Comparison of ENCODE assay signal across 11 cellular contexts in the genomic region with DNA sequence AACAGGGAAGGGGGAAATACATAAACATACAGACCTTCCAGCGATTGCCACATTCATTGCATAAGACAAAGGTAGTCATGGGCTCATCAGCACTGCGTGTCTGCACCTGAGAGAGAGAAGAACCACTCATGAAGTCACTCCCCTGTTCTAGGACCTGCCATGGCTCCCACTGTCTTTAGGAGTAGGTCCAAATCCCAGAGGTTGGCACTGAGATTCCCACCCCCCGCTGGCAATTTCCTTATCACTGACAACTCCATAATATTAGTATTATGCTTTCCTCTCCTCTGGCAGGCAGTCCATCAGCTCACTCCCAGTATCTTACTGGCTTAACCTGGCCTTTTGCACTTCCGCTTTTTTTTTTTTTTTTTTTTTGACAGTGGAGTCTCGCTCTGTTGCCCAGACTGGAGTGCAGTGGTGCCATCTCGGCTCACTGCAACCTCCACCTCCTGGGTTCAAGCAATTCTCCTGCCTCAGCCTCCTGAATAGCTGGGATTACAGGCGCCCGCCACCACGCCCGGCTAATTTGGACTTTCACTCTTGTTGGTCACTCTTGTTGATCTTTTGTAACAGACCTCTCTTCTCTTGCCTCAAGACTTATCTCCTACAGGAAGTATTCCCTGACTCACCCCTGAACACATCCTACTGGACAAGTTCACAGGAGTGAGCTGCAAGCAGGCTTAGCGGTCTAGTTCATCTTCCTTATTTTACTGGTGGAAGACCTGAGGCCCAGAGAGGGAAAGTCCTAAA. TPM values are rescaled to one million over a fixed set of nuclear protein-coding genes. Genes with fewer than 3 reads are reported as not detected.
DNase-seq lines count a peak whose midpoint lies in the region; ATAC-seq and TF ChIP-seq lines count a peak whose summit lies in the region.
"Had no signal": no experiment of that assay in that cellular context is flagged by ENCODE, and none has a peak within 500 bp of the region (broad histone marks: within the 10 kb centered on the region; RNA-seq: fewer than 3 reads in every experiment).

No MANE protein-coding gene starts in this region.

- intact Hi-C loops in heart left ventricle (cut with DNase I) (no loop called here), Right ventricle myocardium inferior (cut with DNase I) (no loop called here), right cardiac atrium (cut with DNase I) (no loop called here), uterus (cut with DNase I; ENCODE audit: low total_unique reads) (no loop called here)

- no peaks in the 10 kb centered on the region for H3K27me3 ChIP-seq in heart left ventricle
- H3K27me3 ChIP-seq in adipocyte (replicated peaks; ENCODE audit: control insufficient read depth, insufficient read depth, low read length) = no peaks in the 10 kb centered on the region
- no peaks in the 10 kb centered on the region for H3K27me3 ChIP-seq in right cardiac atrium (ENCODE audit: control insufficient read depth, insufficient read depth)
- H3K27me3 ChIP-seq in uterus = no peaks in the 10 kb centered on the region

- no peak overlapping the region for H3K9ac ChIP-seq in adipocyte (ENCODE audit: low read length)

- no peak for TF ChIP-seq CTCF in heart left ventricle (IDR thresholded peaks at IDR 0.05)
- no peak for TF ChIP-seq CTCF in uterus (IDR thresholded peaks at IDR 0.05)

- H3K27ac ChIP-seq in heart left ventricle = peak overlapping the region in 9 of 12 donors; percentile 13 to 51 (median 39)
- peak overlapping the region; percentile 6 for H3K27ac ChIP-seq in right cardiac atrium (ENCODE audit: low read length)
- H3K27ac ChIP-seq in uterus = peak overlapping the region; percentile 24 to 41
- H3K27ac ChIP-seq: SK-N-MC had no signal

- peaks cover 0 to 23% (median 11%) of the 10 kb centered on the region in 12 donors for H3K4me1 ChIP-seq in heart left ventricle
- peaks cover 18% of the 10 kb centered on the region for H3K4me1 ChIP-seq in adipocyte (ENCODE audit: control insufficient read depth, insufficient read depth, low read length)
- peaks cover 3% of the 10 kb centered on the region for H3K4me1 ChIP-seq in right cardiac atrium (ENCODE audit: control insufficient read depth, insufficient read depth, low read length)
- no peaks in the 10 kb centered on the region for H3K4me1 ChIP-seq in uterus

- DNase-seq in heart left ventricle (no peak), Right ventricle myocardium inferior (ENCODE audit: missing footprints) (no peak), adipocyte (ENCODE audit: low read depth) (peak; percentile 7), right cardiac atrium (no peak), uterus (no peak), nucleus accumbens (lab: John Stamatoyannopoulos, UW) (no peak), NCI-H2171 treated with DMSO at 0.1 percent for 48 hours (lab: John Stamatoyannopoulos, UW) (no peak)
- DNase-seq: amniotic stem cell, NCI-H2171 had no signal

- ATAC-seq in heart left ventricle (peak in 1 of 4 donors; percentile 30), Right ventricle myocardium inferior (no peak), right cardiac atrium (peak in 1 of 2 donors; percentile 79), HG02885 (IDR thresholded peaks at IDR 0.05; ENCODE audit: poor library complexity, unreplicated experiment) (no peak)

- TF ChIP-seq POLR2A in heart left ventricle (IDR thresholded peaks at IDR 0.05) (no peak), uterus (IDR thresholded peaks at IDR 0.05) (no peak)

- H3K36me3 ChIP-seq in heart left ventricle (peaks cover 0 to 28% (median 0%) of the 10 kb centered on the region in 9 donors), adipocyte (ENCODE audit: control insufficient read depth, insufficient read depth, low read length, severe bottlenecking) (no peaks in the 10 kb centered on the region), uterus (no peaks in the 10 kb centered on the region)

- 69 to 75% (median 72%) methylated on average over 11 of the region's 11 CpGs for WGBS in heart left ventricle, 4 donors
- 71% methylated on average over 11 of the region's 11 CpGs for whole genome bisulfite sequencing in right cardiac atrium

- H3K4me3 ChIP-seq in heart left ventricle = no peak overlapping the region
- no peak overlapping the region for H3K4me3 ChIP-seq in adipocyte (ENCODE audit: low read length)
- H3K4me3 ChIP-seq in right cardiac atrium (ENCODE audit: low read length) = no peak overlapping the region
- H3K4me3 ChIP-seq in uterus = no peak overlapping the region
- H3K4me3 ChIP-seq: SK-N-MC had no signal

- H3K9me3 ChIP-seq in heart left ventricle = no peaks in the 10 kb centered on the region
- H3K9me3 ChIP-seq in adipocyte (ENCODE audit: control insufficient read depth, low read length) = no peaks in the 10 kb centered on the region
- no peaks in the 10 kb centered on the region for H3K9me3 ChIP-seq in right cardiac atrium (ENCODE audit: control insufficient read depth, low read length)
- no peaks in the 10 kb centered on the region for H3K9me3 ChIP-seq in uterus

RNA-seq across cellular contexts. Expression of gene ZNF436, which starts 14.8 kb away (rescaled TPM):
- total RNA-seq in heart left ventricle (10 to 100 TPM in 6 of 9 donors, 1 to 10 TPM in 3; 8.1 to 29.8 (median 14.2) TPM), Right ventricle myocardium inferior (13.4 TPM), right cardiac atrium (10 to 100 TPM; 11.3 to 13.8 (median 12.7) TPM), uterus (10 to 100 TPM; 12.1 to 88.8 (median 21.6) TPM)
- polyA plus RNA-seq in heart left ventricle (1 to 10 TPM; 3.1 to 4.9 TPM), right cardiac atrium (4.4 TPM)

RNA-seq across cellular contexts. Expression of gene TCEA3, which starts 40.1 kb away (rescaled TPM):
- total RNA-seq in heart left ventricle (10 to 100 TPM; 40.1 to 87.3 (median 59.1) TPM), Right ventricle myocardium inferior (73.6 TPM), right cardiac atrium (10 to 100 TPM; 36.4 to 79.5 (median 49.1) TPM), uterus (10 to 100 TPM; 20.6 to 70.9 (median 27.8) TPM)
- polyA plus RNA-seq in heart left ventricle (10 to 100 TPM; 21.5 to 55.5 TPM), right cardiac atrium (48.7 TPM)

RNA-seq across cellular contexts. Expression of gene HNRNPR, which starts 40.4 kb away (rescaled TPM):
- total RNA-seq in heart left ventricle (10 to 100 TPM; 38.0 to 83.5 (median 69.2) TPM), Right ventricle myocardium inferior (59.3 TPM), right cardiac atrium (10 to 100 TPM; 59.8 to 73.7 (median 62.1) TPM), uterus (100 to 1,000 TPM in 2 of 4 donors, 10 to 100 TPM in 2; 29.7 to 230 (median 116) TPM)
- polyA plus RNA-seq in heart left ventricle (10 to 100 TPM; 39.8 to 96.1 TPM), right cardiac atrium (50.8 TPM)
